1 cellular context compared by ENCODE assay signal in the genomic region with DNA sequence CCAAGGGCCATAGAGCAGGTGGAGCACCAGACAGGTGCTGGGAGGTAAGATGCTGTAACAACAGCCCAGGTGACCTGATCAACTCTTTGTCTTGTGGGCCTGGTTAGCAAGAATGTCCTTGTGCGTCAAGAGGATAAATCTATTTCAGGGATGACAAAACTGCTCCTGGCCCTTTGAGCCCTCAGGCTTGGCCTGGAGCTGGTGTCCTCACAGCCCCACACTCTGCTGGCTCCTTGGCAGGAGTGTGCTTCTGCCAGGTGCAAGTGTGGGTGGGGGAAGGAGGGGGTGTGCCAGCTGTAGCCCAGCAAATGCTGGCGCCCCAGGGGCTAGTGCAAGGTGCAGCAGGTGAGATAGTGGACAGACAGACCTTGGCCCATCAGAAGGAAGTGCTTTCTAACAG.
TF ChIP-seq lines count a peak whose summit lies in the region.

No MANE protein-coding gene starts in this region.

TF ChIP-seq in SK-N-SH, 30 proteins besides CTCF, POLR2A, EP300 and RAD21 (continued from another document):
- no peak for TF ChIP-seq USF2 (IDR thresholded peaks at IDR 0.05; ENCODE audit: borderline replicate concordance, low read depth, low read length)
- TF ChIP-seq, protein P1, sequence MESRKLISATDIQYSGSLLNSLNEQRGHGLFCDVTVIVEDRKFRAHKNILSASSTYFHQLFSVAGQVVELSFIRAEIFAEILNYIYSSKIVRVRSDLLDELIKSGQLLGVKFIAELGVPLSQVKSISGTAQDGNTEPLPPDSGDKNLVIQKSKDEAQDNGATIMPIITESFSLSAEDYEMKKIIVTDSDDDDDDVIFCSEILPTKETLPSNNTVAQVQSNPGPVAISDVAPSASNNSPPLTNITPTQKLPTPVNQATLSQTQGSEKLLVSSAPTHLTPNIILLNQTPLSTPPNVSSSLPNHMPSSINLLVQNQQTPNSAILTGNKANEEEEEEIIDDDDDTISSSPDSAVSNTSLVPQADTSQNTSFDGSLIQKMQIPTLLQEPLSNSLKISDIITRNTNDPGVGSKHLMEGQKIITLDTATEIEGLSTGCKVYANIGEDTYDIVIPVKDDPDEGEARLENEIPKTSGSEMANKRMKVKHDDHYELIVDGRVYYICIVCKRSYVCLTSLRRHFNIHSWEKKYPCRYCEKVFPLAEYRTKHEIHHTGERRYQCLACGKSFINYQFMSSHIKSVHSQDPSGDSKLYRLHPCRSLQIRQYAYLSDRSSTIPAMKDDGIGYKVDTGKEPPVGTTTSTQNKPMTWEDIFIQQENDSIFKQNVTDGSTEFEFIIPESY (IDR thresholded peaks at IDR 0.05; ENCODE audit: borderline replicate concordance, low read depth): no peak
- TF ChIP-seq SMC3 (IDR thresholded peaks at IDR 0.05; ENCODE audit: low read depth, low read length): no peak
- TF ChIP-seq TAF1 (IDR thresholded peaks at IDR 0.05; ENCODE audit: borderline replicate concordance, low read depth, low read length): no peak
- no peak for TF ChIP-seq TCF12 (IDR thresholded peaks at IDR 0.05)
- TF ChIP-seq MEF2A (IDR thresholded peaks at IDR 0.05; ENCODE audit: borderline replicate concordance, low read depth): no peak
- TF ChIP-seq POLR2AphosphoS5 (IDR thresholded peaks at IDR 0.05; ENCODE audit: low read depth, low read length): no peak
- TF ChIP-seq TEAD4 (IDR thresholded peaks at IDR 0.05; ENCODE audit: borderline replicate concordance, insufficient read depth): no peak
